ENCODE assay signal across 1 cellular context in the genomic region with DNA sequence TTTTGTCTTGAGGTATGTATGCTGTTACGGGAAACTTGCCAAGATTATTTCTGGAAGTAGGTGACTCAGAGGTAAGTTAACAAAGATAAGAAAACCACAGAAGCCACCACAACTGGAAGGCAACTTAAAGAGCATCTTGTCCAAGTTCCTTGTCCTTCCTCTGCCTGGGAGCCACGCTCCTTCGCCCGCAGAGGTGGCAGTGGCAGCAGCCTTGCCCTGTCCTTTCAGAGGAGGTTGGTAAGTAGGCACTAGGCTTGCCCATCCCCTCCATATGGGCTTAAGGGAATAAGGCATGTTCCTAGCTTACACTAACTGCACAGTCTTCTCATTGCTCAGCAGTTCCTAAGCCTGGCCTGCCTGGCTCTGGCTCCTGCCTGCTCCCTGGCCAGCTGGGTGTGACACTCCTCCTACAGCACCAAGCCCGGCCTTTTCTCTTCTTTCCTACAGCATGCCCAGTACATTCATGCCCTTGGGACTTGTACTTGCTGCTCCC.
TF ChIP-seq lines count a peak whose summit lies in the region.

No MANE protein-coding gene starts in this region.

TF ChIP-seq in GM12878, 131 proteins besides CTCF, POLR2A, EP300 and RAD21 (continued from another document):
- TF ChIP-seq E4F1 (IDR thresholded peaks at IDR 0.05; ENCODE audit: borderline replicate concordance, partially characterized antibody) = no peak
